6 cellular contexts compared by ENCODE assay signal in genomic region chr5:7539571-7539970, GRCh38.
"Had no signal": no experiment of that assay in that cellular context is flagged by ENCODE, and none has a peak within 500 bp of the region (broad histone marks: within the 10 kb centered on the region; RNA-seq: fewer than 3 reads in every experiment).

No MANE protein-coding gene starts in this region.

- H3K4me1 Mint-ChIP-seq: IgD-negative memory B cell had no signal

- H3K36me3 Mint-ChIP-seq: IgD-negative memory B cell had no signal

- H3K4me3 Mint-ChIP-seq: IgD-negative memory B cell had no signal

- H3K27ac Mint-ChIP-seq: IgD-negative memory B cell had no signal

- H3K27ac ChIP-seq: HL-60 had no signal

- H3K27me3 Mint-ChIP-seq: IgD-negative memory B cell had no signal

- DNase-seq: GOT3, H7, HCEC 1CT, KBM-7 had no signal
